ENCODE assay signal across 1 cellular context in genomic region chr1:205963352-205963751, GRCh38.
TF ChIP-seq lines count a peak whose summit lies in the region.

No MANE protein-coding gene starts in this region.

TF ChIP-seq in SK-N-SH, 30 proteins besides CTCF, POLR2A, EP300 and RAD21 (continued from another document):
- TF ChIP-seq IRF3 (IDR thresholded peaks at IDR 0.05; ENCODE audit: low read depth, low read length) (no peak), REST (IDR thresholded peaks at IDR 0.05; ENCODE audit: low read depth, low read length) (no peak), TAF1 (IDR thresholded peaks at IDR 0.05; ENCODE audit: borderline replicate concordance, low read depth, low read length) (no peak), NRF1 (IDR thresholded peaks at IDR 0.05; ENCODE audit: low read depth, low read length) (no peak), TCF12 (IDR thresholded peaks at IDR 0.05) (no peak), GABPA (IDR thresholded peaks at IDR 0.05; ENCODE audit: low read depth) (no peak), GATA2 (CRISPR knock-in tag; IDR thresholded peaks at IDR 0.05) (no peak), MAX (IDR thresholded peaks at IDR 0.05; ENCODE audit: low read depth) (no peak), FOSL2 (IDR thresholded peaks at IDR 0.05; ENCODE audit: borderline replicate concordance, low read depth) (no peak), SMC3 (IDR thresholded peaks at IDR 0.05; ENCODE audit: low read depth, low read length) (no peak)
